ENCODE assay signal across 10 cellular contexts in the genomic region with DNA sequence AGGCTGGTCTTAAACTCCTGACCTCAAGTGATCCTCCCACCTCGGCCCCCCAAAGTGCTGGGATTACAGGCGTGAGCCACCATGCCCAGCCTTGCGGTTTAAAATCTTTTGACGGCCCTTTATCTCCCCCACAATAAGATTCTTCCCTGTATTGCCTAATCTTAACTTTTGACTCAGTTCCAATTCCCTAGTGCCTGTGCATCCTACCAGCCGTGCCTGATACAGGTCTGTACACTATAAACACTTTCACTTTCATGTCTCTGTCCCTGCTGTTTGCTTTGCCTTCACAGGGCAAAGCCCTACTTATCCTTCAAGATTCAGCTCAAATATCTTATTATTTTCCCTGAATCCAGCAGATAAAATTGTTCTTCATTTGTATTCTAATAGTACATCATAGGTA.
DNase-seq lines count a peak whose midpoint lies in the region; ATAC-seq and TF ChIP-seq lines count a peak whose summit lies in the region.
"Had no signal": no experiment of that assay in that cellular context is flagged by ENCODE, and none has a peak within 500 bp of the region (broad histone marks: within the 10 kb centered on the region; RNA-seq: fewer than 3 reads in every experiment).

No MANE protein-coding gene starts in this region.

- H3K4me1 ChIP-seq in rectal smooth muscle tissue (ENCODE audit: control insufficient read depth, insufficient read depth, low read length) (peaks cover 3% of the 10 kb centered on the region), H9 (ENCODE audit: insufficient read depth, low read length) (no peaks in the 10 kb centered on the region)

- no peak overlapping the region for H3K4me3 ChIP-seq in rectal smooth muscle tissue (ENCODE audit: low read length)
- H3K4me3 ChIP-seq: heart right ventricle had no signal

- no CpG with 5 or more reads among the region's 5 CpGs for WGBS in H9 (ENCODE audit: extremely low coverage, insufficient read length, low lambda C conversion rate)

- no peak overlapping the region for H2BK15ac ChIP-seq in H9 (ENCODE audit: low read depth, low read length)

- H3K27ac ChIP-seq in rectal smooth muscle tissue (ENCODE audit: low read depth, low read length) (peak overlapping the region; percentile 11), H9 (ENCODE audit: insufficient read length, low read depth, low read length) (no peak overlapping the region)
- H3K27ac ChIP-seq: 22Rv1, heart right ventricle had no signal

- no peak overlapping the region for H3K23ac ChIP-seq in H9 (ENCODE audit: insufficient read length, low read depth, low read length)

- no peak overlapping the region for H2BK120ac ChIP-seq in H9 (ENCODE audit: low read depth, low read length, poor library complexity, severe bottlenecking)

- H4K20me1 ChIP-seq in H9 (ENCODE audit: control insufficient read depth, insufficient read depth, insufficient read length), result no peaks in the 10 kb centered on the region

- H3K36me3 Mint-ChIP-seq in central memory CD8-positive, alpha-beta T cell (ENCODE audit: insufficient read depth), result peaks cover 13% of the 10 kb centered on the region
- peaks cover 16 to 51% (median 17%) of the 10 kb centered on the region in 3 experiments; a peak in 6 of 7 replicates for H3K36me3 Mint-ChIP-seq in H9 (ENCODE audit: insufficient read depth in 1 of 3, low read depth in 3 of 3)

- no peak overlapping the region for H3T11ph ChIP-seq in H9 (ENCODE audit: low read length)

- no peaks in the 10 kb centered on the region for H3K27me3 Mint-ChIP-seq in central memory CD8-positive, alpha-beta T cell
- H3K27me3 Mint-ChIP-seq in H9 (ENCODE audit: low read depth), result no peaks in the 10 kb centered on the region; the same call in 1 of the 2 replicates

- H3K4me2 ChIP-seq in H9 (ENCODE audit: insufficient read depth, insufficient read length, low read length), result no peak overlapping the region

- no peak overlapping the region for H3K9ac ChIP-seq in rectal smooth muscle tissue (ENCODE audit: low read length)
- H3K9ac ChIP-seq in H9 (ENCODE audit: extremely low read depth, insufficient read length, low read length), result no peak overlapping the region

- H3K4me1 Mint-ChIP-seq in central memory CD8-positive, alpha-beta T cell, result peaks cover 26% of the 10 kb centered on the region
- peaks cover 31 to 36% of the 10 kb centered on the region in 2 experiments for H3K4me1 Mint-ChIP-seq in H9

- H4K8ac ChIP-seq in H9 (replicated peaks; ENCODE audit: insufficient read length, low read depth, low read length), result no peak overlapping the region

- no peaks in the 10 kb centered on the region for H3K79me2 ChIP-seq in H9 (ENCODE audit: insufficient read depth, low read length)

- peak; percentile 66 for ATAC-seq in HG03175 (IDR thresholded peaks at IDR 0.05; ENCODE audit: unreplicated experiment)
- no peak for ATAC-seq in central memory CD8-positive, alpha-beta T cell (replicated peaks; ENCODE audit: extremely low read depth, poor library complexity, severe bottlenecking)

- no peak overlapping the region for H2BK20ac ChIP-seq in H9 (ENCODE audit: low read depth, low read length, poor library complexity, severe bottlenecking)

- no peaks in the 10 kb centered on the region for H3K79me1 ChIP-seq in H9 (ENCODE audit: insufficient read depth, low read depth, low read length, poor library complexity, severe bottlenecking)

- no peak for TF ChIP-seq CTCF in H9 (conservative IDR thresholded peaks at IDR 0.05)

- peak overlapping the region; percentile 4 for H3K4me3 Mint-ChIP-seq in central memory CD8-positive, alpha-beta T cell
- no peak overlapping the region for H3K4me3 Mint-ChIP-seq in H9

- H2AFZ ChIP-seq in H9 (ENCODE audit: low read length), result no peak overlapping the region

- no peak overlapping the region for H3K14ac ChIP-seq in H9 (ENCODE audit: insufficient read depth, low read length)

- no peaks in the 10 kb centered on the region for H3K27me3 ChIP-seq in rectal smooth muscle tissue (ENCODE audit: control insufficient read depth, insufficient read depth, low read length)
- no peaks in the 10 kb centered on the region for H3K27me3 ChIP-seq in H9 (ENCODE audit: insufficient read depth, low read length)
- H3K27me3 ChIP-seq: heart right ventricle had no signal

- no peak overlapping the region for H3K56ac ChIP-seq in H9 (ENCODE audit: insufficient read length, low read depth, low read length)

- H3K18ac ChIP-seq in H9 (ENCODE audit: insufficient read length, low read depth, low read length), result no peak overlapping the region

- no peaks in the 10 kb centered on the region for H3K9me3 ChIP-seq in H9 (ENCODE audit: control insufficient read depth, low read depth, low read length)
- H3K9me3 ChIP-seq: heart right ventricle had no signal

- no peaks in the 10 kb centered on the region for H3K23me2 ChIP-seq in H9 (ENCODE audit: insufficient read length, low read depth, low read length, poor library complexity, severe bottlenecking)

- no peak overlapping the region for H2AK5ac ChIP-seq in H9 (ENCODE audit: insufficient read length, low read length)

- no peaks in the 10 kb centered on the region for H3K9me3 Mint-ChIP-seq in central memory CD8-positive, alpha-beta T cell
- H3K9me3 Mint-ChIP-seq in H9, result no peaks in the 10 kb centered on the region

- H2BK5ac ChIP-seq in H9 (ENCODE audit: insufficient read length, low read length), result no peak overlapping the region

- no peak overlapping the region for H4K5ac ChIP-seq in H9 (ENCODE audit: insufficient read length, low read depth, low read length)

- no peak overlapping the region for H2BK12ac ChIP-seq in H9 (ENCODE audit: insufficient read length, low read depth, low read length)

- H3K4ac ChIP-seq in H9 (ENCODE audit: low read depth, low read length), result no peak overlapping the region

- H3K36me3 ChIP-seq in rectal smooth muscle tissue (ENCODE audit: control insufficient read depth, insufficient read depth, low read length), result peaks cover 2% of the 10 kb centered on the region

- H3K27ac Mint-ChIP-seq in central memory CD8-positive, alpha-beta T cell (ENCODE audit: low read depth), result peak overlapping the region; percentile 4
- H3K27ac Mint-ChIP-seq in H9, result no peak overlapping the region

- DNase-seq in DMS 273 (lab: John Stamatoyannopoulos, UW; ENCODE audit: unreplicated experiment) (peak; percentile 7), DMS 273 treated with DMSO at 0.1 percent for 48 hours (lab: John Stamatoyannopoulos, UW) (no peak), H9 (no peak), islet precursor cell (no peak), germinal center (ENCODE audit: low spot score) (no peak)
- DNase-seq in central memory CD8-positive, alpha-beta T cell (ENCODE audit: low spot score in 2 of 2), result no peak
- DNase-seq: heart right ventricle had no signal

- H4K91ac ChIP-seq in H9 (ENCODE audit: insufficient read length, low read depth, low read length), result no peak overlapping the region
